ENCODE assay signal across 11 cellular contexts in the genomic region with DNA sequence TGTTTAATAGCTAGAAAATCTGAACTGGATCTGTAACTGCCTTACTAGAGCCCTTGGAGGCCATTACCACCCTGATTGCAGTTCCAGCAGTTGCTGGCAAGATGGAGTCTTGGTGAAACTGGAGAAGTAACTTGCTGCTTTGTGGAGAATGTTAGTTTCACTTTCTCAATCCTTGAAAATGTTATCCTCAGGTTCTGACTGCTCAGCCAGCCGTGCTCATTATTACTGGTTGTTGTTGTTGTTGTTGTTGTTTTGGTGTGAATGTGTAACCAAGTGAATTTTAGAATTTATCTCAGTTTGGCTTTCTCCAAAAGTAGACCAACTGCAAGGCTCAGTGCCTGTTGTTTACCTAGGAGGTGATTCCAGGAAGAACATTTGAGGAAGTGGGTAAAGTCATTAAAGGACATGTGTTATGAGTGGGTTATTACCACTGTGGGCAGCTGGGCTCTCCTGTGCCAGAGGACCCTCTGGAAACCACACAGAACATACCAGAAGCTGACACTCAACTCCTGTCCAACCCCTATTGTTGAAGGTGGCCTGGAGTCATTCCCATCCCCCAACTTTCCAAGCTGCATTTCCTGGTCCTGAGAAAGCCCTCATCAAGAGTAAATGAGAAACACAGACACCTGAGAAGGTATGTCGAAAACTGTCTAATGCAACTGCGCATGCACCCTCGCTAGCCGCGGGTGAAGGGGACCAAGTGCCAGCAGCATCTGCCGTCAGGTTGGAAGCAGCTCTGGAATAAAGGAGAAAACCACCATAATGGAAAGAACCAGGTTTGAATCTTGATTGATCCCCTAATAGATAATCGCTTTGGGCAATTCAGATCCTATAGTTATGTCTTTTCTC.
DNase-seq lines count a peak whose midpoint lies in the region; ATAC-seq and TF ChIP-seq lines count a peak whose summit lies in the region.
"Had no signal": no experiment of that assay in that cellular context is flagged by ENCODE, and none has a peak within 500 bp of the region (broad histone marks: within the 10 kb centered on the region; RNA-seq: fewer than 3 reads in every experiment).

No MANE protein-coding gene starts in this region.

- intact Hi-C loops in activated T-helper 2 cell treated with anti-CD3 and anti-CD28 coated beads, Interferon-gamma antibody, Interleukin-2, Interleukin-4, amounts not matched to agents 10 μg/mL and 5 μg/mL and 100 μg/mL, durations not matched to agents 14 hours and 24 hours and 36 hours (cut with micrococcal nuclease), result no loop called here

- H3K9me3 ChIP-seq in SK-N-SH (no peaks in the 10 kb centered on the region), osteoblast (ENCODE audit: low read depth, low read length) (no peaks in the 10 kb centered on the region)
- H3K9me3 ChIP-seq: colonic mucosa had no signal

- no peaks in the 10 kb centered on the region for H3K9me3 Mint-ChIP-seq in activated T-helper 2 cell treated with anti-CD3 and anti-CD28 coated beads, Interferon-gamma antibody, Interleukin-2, Interleukin-4, amounts not matched to agents 10 μg/mL and 5 μg/mL and 100 μg/mL, durations not matched to agents 14 hours and 24 hours and 36 hours
- H3K9me3 Mint-ChIP-seq: type B pancreatic cell had no signal

- TF ChIP-seq CTCF in SK-N-SH (IDR thresholded peaks at IDR 0.05) (no peak), osteoblast (IDR thresholded peaks at IDR 0.05; ENCODE audit: extremely low read depth, low read depth, low read length) (no peak)

- H4K20me1 ChIP-seq in SK-N-SH (ENCODE audit: insufficient read depth), result no peaks in the 10 kb centered on the region
- no peaks in the 10 kb centered on the region for H4K20me1 ChIP-seq in osteoblast (ENCODE audit: insufficient read depth, low read length)

- H3K36me3 ChIP-seq in SK-N-SH (replicated peaks in 1 of 2; ENCODE audit: control insufficient read depth in 1 of 2, insufficient read depth in 2 of 2, low read length in 1 of 2), result no peaks in the 10 kb centered on the region
- H3K36me3 ChIP-seq in osteoblast (ENCODE audit: insufficient read depth, low read length), result no peaks in the 10 kb centered on the region
- H3K36me3 ChIP-seq: colonic mucosa had no signal

- no peak overlapping the region for H3K4me2 ChIP-seq in SK-N-SH
- peak overlapping the region; percentile 55 for H3K4me2 ChIP-seq in osteoblast (ENCODE audit: insufficient read depth, low read length)

- H3K9me2 ChIP-seq in SK-N-SH, result no peaks in the 10 kb centered on the region

- no peak for ATAC-seq in SK-N-SH treated with all-trans-retinoic acid at 6 μM for 48 hours
- ATAC-seq in left lobe of liver, result no peak
- no peak for ATAC-seq in HG03097 (IDR thresholded peaks at IDR 0.05; ENCODE audit: low FRiP score, unreplicated experiment)

- POLR2A ChIA-PET in SK-N-SH (lab: Yijun Ruan, JAX), result no interaction called here

- H3K4me3 ChIP-seq in SK-N-SH (ENCODE audit: low read depth in 2 of 2, low read length in 1 of 2), result no peak overlapping the region
- no peak overlapping the region for H3K4me3 ChIP-seq in osteoblast (ENCODE audit: insufficient read depth, low read length)
- H3K4me3 ChIP-seq: colonic mucosa had no signal

- whole genome bisulfite sequencing in SK-N-SH (ENCODE audit: low lambda C conversion rate), result 89% methylated on average over 8 of the region's 8 CpGs

- CTCF ChIA-PET in SK-N-SH (lab: Yijun Ruan, JAX), result interaction anchor here (1.6 kb wide), 1 partner anchor 57 kb away, joined by 6 read pairs; no protein-coding TSS in a partner anchor

- TF ChIP-seq EP300 in SK-N-SH (IDR thresholded peaks at IDR 0.05; ENCODE audit: borderline replicate concordance in 1 of 2, low read depth in 1 of 2, low read length in 1 of 2), result no peak

- H3K9ac ChIP-seq in SK-N-SH, result no peak overlapping the region

- no peaks in the 10 kb centered on the region for H3K27me3 Mint-ChIP-seq in activated T-helper 2 cell treated with anti-CD3 and anti-CD28 coated beads, Interferon-gamma antibody, Interleukin-2, Interleukin-4, amounts not matched to agents 10 μg/mL and 5 μg/mL and 100 μg/mL, durations not matched to agents 14 hours and 24 hours and 36 hours (ENCODE audit: low read depth)
- H3K27me3 Mint-ChIP-seq: type B pancreatic cell had no signal

- H3K36me3 Mint-ChIP-seq in activated T-helper 2 cell treated with anti-CD3 and anti-CD28 coated beads, Interferon-gamma antibody, Interleukin-2, Interleukin-4, amounts not matched to agents 10 μg/mL and 5 μg/mL and 100 μg/mL, durations not matched to agents 14 hours and 24 hours and 36 hours (ENCODE audit: low read depth), result no peaks in the 10 kb centered on the region
- H3K36me3 Mint-ChIP-seq: type B pancreatic cell had no signal

- peaks cover 14% of the 10 kb centered on the region for H3K4me1 Mint-ChIP-seq in activated T-helper 2 cell treated with anti-CD3 and anti-CD28 coated beads, Interferon-gamma antibody, Interleukin-2, Interleukin-4, amounts not matched to agents 10 μg/mL and 5 μg/mL and 100 μg/mL, durations not matched to agents 14 hours and 24 hours and 36 hours (ENCODE audit: low read depth)

- H3K27me3 ChIP-seq in SK-N-SH (ENCODE audit: insufficient read depth) (no peaks in the 10 kb centered on the region), osteoblast (ENCODE audit: insufficient read depth, low read length) (no peaks in the 10 kb centered on the region)
- H3K27me3 ChIP-seq: colonic mucosa had no signal

- no peaks in the 10 kb centered on the region for H3F3A ChIP-seq in SK-N-SH (replicated peaks; ENCODE audit: insufficient read depth)

- no peaks in the 10 kb centered on the region for H3K4me1 ChIP-seq in SK-N-SH (ENCODE audit: control insufficient read depth in 1 of 2, insufficient read depth in 2 of 2, low read depth in 1 of 2, low read length in 1 of 2)
- H3K4me1 ChIP-seq in osteoblast (ENCODE audit: insufficient read depth, low read length), result no peaks in the 10 kb centered on the region
- H3K4me1 ChIP-seq: colonic mucosa had no signal

- H2AFZ ChIP-seq in SK-N-SH (ENCODE audit: low read depth) (peak overlapping the region; percentile 71; the same call in 1 of the 2 replicates), osteoblast (ENCODE audit: low read length) (peak overlapping the region; percentile 84)

- no peaks in the 10 kb centered on the region for H3K79me2 ChIP-seq in SK-N-SH (ENCODE audit: insufficient read depth)
- no peaks in the 10 kb centered on the region for H3K79me2 ChIP-seq in osteoblast (ENCODE audit: insufficient read depth, low read length)

- H3K27ac ChIP-seq in SK-N-SH (ENCODE audit: low read depth in 2 of 2, low read length in 1 of 2), result no peak overlapping the region
- no peak overlapping the region for H3K27ac ChIP-seq in osteoblast (ENCODE audit: low read depth, low read length)
- H3K27ac ChIP-seq: colonic mucosa had no signal

- no peak overlapping the region for H3K4me3 Mint-ChIP-seq in activated T-helper 2 cell treated with anti-CD3 and anti-CD28 coated beads, Interferon-gamma antibody, Interleukin-2, Interleukin-4, amounts not matched to agents 10 μg/mL and 5 μg/mL and 100 μg/mL, durations not matched to agents 14 hours and 24 hours and 36 hours (ENCODE audit: low read depth)
- H3K4me3 Mint-ChIP-seq: type B pancreatic cell had no signal

- H3K27ac Mint-ChIP-seq in activated T-helper 2 cell treated with anti-CD3 and anti-CD28 coated beads, Interferon-gamma antibody, Interleukin-2, Interleukin-4, amounts not matched to agents 10 μg/mL and 5 μg/mL and 100 μg/mL, durations not matched to agents 14 hours and 24 hours and 36 hours, result peak overlapping the region; percentile 31
- H3K27ac Mint-ChIP-seq: type B pancreatic cell had no signal

- DNase-seq in SK-N-SH (no peak), M059J (ENCODE audit: low read depth) (peak; percentile 24), osteoblast (ENCODE audit: insufficient read length, low spot score, missing footprints) (peak; percentile 69), left lobe of liver (ENCODE audit: low spot score) (no peak), anterior cingulate cortex (lab: John Stamatoyannopoulos, UW) (no peak)
- no peak for DNase-seq in activated T-helper 2 cell treated with anti-CD3 and anti-CD28 coated beads, Interferon-gamma antibody, Interleukin-2, Interleukin-4, amounts not matched to agents 10 μg/mL and 5 μg/mL and 100 μg/mL, durations not matched to agents 14 hours and 24 hours and 36 hours (ENCODE audit: low spot score)
- DNase-seq: colonic mucosa, NCI-H2171 treated with DMSO at 0.1 percent for 48 hours had no signal

- TF ChIP-seq RAD21 in SK-N-SH (IDR thresholded peaks at IDR 0.05; ENCODE audit: low read length), result no peak

TF ChIP-seq in SK-N-SH, 30 proteins besides CTCF, POLR2A, EP300 and RAD21 (continues in another document):
- TF ChIP-seq MXI1 (IDR thresholded peaks at IDR 0.05; ENCODE audit: low read depth, low read length) (no peak), CHD2 (IDR thresholded peaks at IDR 0.05; ENCODE audit: low read length, partially characterized antibody) (no peak), JUND (IDR thresholded peaks at IDR 0.05) (no peak), EZH2phosphoT487 (IDR thresholded peaks at IDR 0.05; ENCODE audit: borderline replicate concordance, low read depth) (no peak), RFX5 (IDR thresholded peaks at IDR 0.05; ENCODE audit: low read length) (no peak), GATA2 (CRISPR knock-in tag; IDR thresholded peaks at IDR 0.05) (no peak)
- TF ChIP-seq, protein P1, sequence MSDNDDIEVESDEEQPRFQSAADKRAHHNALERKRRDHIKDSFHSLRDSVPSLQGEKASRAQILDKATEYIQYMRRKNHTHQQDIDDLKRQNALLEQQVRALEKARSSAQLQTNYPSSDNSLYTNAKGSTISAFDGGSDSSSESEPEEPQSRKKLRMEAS (IDR thresholded peaks at IDR 0.05; ENCODE audit: low read depth), result no peak

TF ChIP-seq in SK-N-SH treated with all-trans-retinoic acid at 6 μM for 48 hours, 23 proteins besides CTCF, POLR2A, EP300 and RAD21:
- TF ChIP-seq TCF4 (CRISPR knock-in tag; IDR thresholded peaks at IDR 0.05; ENCODE audit: borderline replicate concordance) (no peak), SNAI2 (CRISPR knock-in tag; IDR thresholded peaks at IDR 0.05) (no peak), OSR1 (CRISPR knock-in tag; IDR thresholded peaks at IDR 0.05) (no peak), ZNF8 (CRISPR knock-in tag; IDR thresholded peaks at IDR 0.05) (no peak), ESRRG (CRISPR knock-in tag; IDR thresholded peaks at IDR 0.05) (no peak), ZNF565 (CRISPR knock-in tag; conservative IDR thresholded peaks at IDR 0.05; ENCODE audit: low read depth) (no peak), ZFP30 (CRISPR knock-in tag; IDR thresholded peaks at IDR 0.05) (no peak), GLIS3 (CRISPR knock-in tag; IDR thresholded peaks at IDR 0.05) (no peak), ISL1 (CRISPR knock-in tag; IDR thresholded peaks at IDR 0.05) (no peak)

Comparison
In these comparisons a context has a peak if more than half of its experiments do, and no peak if none do; other contexts are left out.
1. DNase-seq: peak in M059J (single experiment) and osteoblast (single experiment); none in SK-N-SH (single experiment), activated T-helper 2 cell treated with anti-CD3 and anti-CD28 coated beads, Interferon-gamma antibody, Interleukin-2, Interleukin-4, amounts not matched to agents 10 μg/mL and 5 μg/mL and 100 μg/mL, durations not matched to agents 14 hours and 24 hours and 36 hours (single experiment), left lobe of liver (single experiment) and anterior cingulate cortex (0 of 58).